12 cellular contexts compared by ENCODE assay signal in genomic region chr10:29657719-29658274, GRCh38. TPM values are rescaled to one million over a fixed set of nuclear protein-coding genes. Genes with fewer than 3 reads are reported as not detected.
DNase-seq lines count a peak whose midpoint lies in the region; ATAC-seq and TF ChIP-seq lines count a peak whose summit lies in the region.
"Had no signal": no experiment of that assay in that cellular context is flagged by ENCODE, and none has a peak within 500 bp of the region (broad histone marks: within the 10 kb centered on the region; RNA-seq: fewer than 3 reads in every experiment).

No MANE protein-coding gene starts in this region.

- peaks cover 3 to 53% of the 10 kb centered on the region in 2 experiments for H3K36me3 ChIP-seq in SK-N-SH (replicated peaks in 1 of 2; ENCODE audit: control insufficient read depth in 1 of 2, insufficient read depth in 2 of 2, low read length in 1 of 2)
- H3K36me3 ChIP-seq in effector memory CD4-positive, alpha-beta T cell (ENCODE audit: control insufficient read depth, insufficient read depth, low read length) = peaks cover 5% of the 10 kb centered on the region
- no peaks in the 10 kb centered on the region for H3K36me3 ChIP-seq in smooth muscle cell (ENCODE audit: low read depth)

- H3K4me2 ChIP-seq in SK-N-SH (0 out of 2 replicates have a peak overlapping the region, but pooled peaks have one; percentile 45), smooth muscle cell (peak overlapping the region; percentile 51)

- no peaks in the 10 kb centered on the region; the same call in 1 of the 2 replicates for H4K20me1 ChIP-seq in SK-N-SH (ENCODE audit: insufficient read depth)
- H4K20me1 ChIP-seq in smooth muscle cell (ENCODE audit: low read depth) = no peaks in the 10 kb centered on the region

- DNase-seq in SK-N-SH = no peak
- peak; percentile 36 for DNase-seq in NCI-H774 (lab: John Stamatoyannopoulos, UW)
- peak in 2 of 3 donors; percentile 19 to 26 for DNase-seq in effector memory CD4-positive, alpha-beta T cell
- no peak for DNase-seq in smooth muscle cell (lab: John Stamatoyannopoulos, UW; ENCODE audit: unreplicated experiment)
- no peak for DNase-seq in activated CD4-positive, alpha-beta T cell treated with anti-CD3 and anti-CD28 coated beads, Interleukin-2, amount 50 U/mL, for 1 hour
- DNase-seq: heart right ventricle, mammary epithelial cell, Peyer's patch had no signal

- H3F3A ChIP-seq in SK-N-SH (replicated peaks; ENCODE audit: insufficient read depth) = peaks cover 28% of the 10 kb centered on the region
- peaks cover 26% of the 10 kb centered on the region for H3F3A ChIP-seq in smooth muscle cell (ENCODE audit: low read depth)

- TF ChIP-seq EP300 in SK-N-SH (IDR thresholded peaks at IDR 0.05; ENCODE audit: borderline replicate concordance in 1 of 2, low read depth in 1 of 2, low read length in 1 of 2) = no peak

- CTCF ChIA-PET in SK-N-SH (lab: Yijun Ruan, JAX) = interaction anchor here (1.1 to 1.7 kb wide), 2 partner anchors 11 to 79 kb away, joined by 4 to 5 read pairs; no protein-coding TSS in a partner anchor

- H3K27me3 ChIP-seq in SK-N-SH (ENCODE audit: insufficient read depth) = no peaks in the 10 kb centered on the region
- H3K27me3 ChIP-seq in effector memory CD4-positive, alpha-beta T cell (replicated peaks; ENCODE audit: control insufficient read depth, insufficient read depth, low read length, poor library complexity, severe bottlenecking) = no peaks in the 10 kb centered on the region
- H3K27me3 ChIP-seq in smooth muscle cell (ENCODE audit: low read depth) = no peaks in the 10 kb centered on the region
- H3K27me3 ChIP-seq: heart right ventricle, Peyer's patch had no signal

- H2AFZ ChIP-seq in SK-N-SH (ENCODE audit: low read depth) = no peak overlapping the region
- no peak overlapping the region for H2AFZ ChIP-seq in smooth muscle cell (ENCODE audit: low read depth)

- H3K9ac ChIP-seq in SK-N-SH = no peak overlapping the region
- peak overlapping the region; percentile 56 for H3K9ac ChIP-seq in smooth muscle cell (ENCODE audit: low read depth)

- H3K79me2 ChIP-seq in SK-N-SH (ENCODE audit: insufficient read depth) (peaks cover 56% of the 10 kb centered on the region), smooth muscle cell (ENCODE audit: low read depth) (peaks cover 7% of the 10 kb centered on the region)

- no peak for TF ChIP-seq CTCF in SK-N-SH (IDR thresholded peaks at IDR 0.05)
- no peak for TF ChIP-seq CTCF in smooth muscle cell (IDR thresholded peaks at IDR 0.05; ENCODE audit: borderline replicate concordance, insufficient read depth, poor library complexity, severe bottlenecking)

- H3K9me3 ChIP-seq in SK-N-SH (peaks cover 8% of the 10 kb centered on the region; the same call in 1 of the 2 replicates), smooth muscle cell (replicated peaks; ENCODE audit: low read depth) (no peaks in the 10 kb centered on the region)
- H3K9me3 ChIP-seq in effector memory CD4-positive, alpha-beta T cell (ENCODE audit: control insufficient read depth, low read length) = no peaks in the 10 kb centered on the region

- ATAC-seq in SK-N-SH treated with all-trans-retinoic acid at 6 μM for 48 hours = no peak
- no peak for ATAC-seq in HG03095 (IDR thresholded peaks at IDR 0.05; ENCODE audit: unreplicated experiment)
- ATAC-seq in GM18858 (IDR thresholded peaks at IDR 0.05; ENCODE audit: unreplicated experiment) = no peak
- ATAC-seq: heart right ventricle, sciatic nerve had no signal

- H3K4me3 ChIP-seq in SK-N-SH (ENCODE audit: low read depth in 2 of 2, low read length in 1 of 2) = no peak overlapping the region
- H3K4me3 ChIP-seq in effector memory CD4-positive, alpha-beta T cell (ENCODE audit: insufficient read depth, low read depth, low read length, poor library complexity, severe bottlenecking) = no peak overlapping the region
- H3K4me3 ChIP-seq in smooth muscle cell = no peak overlapping the region
- H3K4me3 ChIP-seq: heart right ventricle, Peyer's patch had no signal

- no peaks in the 10 kb centered on the region for H3K9me2 ChIP-seq in SK-N-SH

- POLR2A ChIA-PET in SK-N-SH (lab: Yijun Ruan, JAX) = no interaction called here

- no peak for TF ChIP-seq RAD21 in SK-N-SH (IDR thresholded peaks at IDR 0.05; ENCODE audit: low read length)

- H3K4me1 ChIP-seq in SK-N-SH (ENCODE audit: control insufficient read depth in 1 of 2, insufficient read depth in 2 of 2, low read depth in 1 of 2, low read length in 1 of 2) (peaks cover 2 to 37% of the 10 kb centered on the region in 2 experiments; a peak in 3 of 4 replicates), smooth muscle cell (ENCODE audit: low read depth) (peaks cover 8% of the 10 kb centered on the region)
- peaks cover 16% of the 10 kb centered on the region for H3K4me1 ChIP-seq in effector memory CD4-positive, alpha-beta T cell (ENCODE audit: control insufficient read depth, insufficient read depth, low read length, poor library complexity, severe bottlenecking)

- WGBS in SK-N-SH (ENCODE audit: low lambda C conversion rate) = 77% methylated on average over 9 of the region's 9 CpGs
- 40% methylated on average over 9 of the region's 9 CpGs for WGBS in smooth muscle cell (ENCODE audit: low lambda C conversion rate)

- H3K27ac ChIP-seq in SK-N-SH (ENCODE audit: low read depth in 2 of 2, low read length in 1 of 2) (peak overlapping the region; percentile 56 to 99; a peak in 3 of 4 replicates), smooth muscle cell (ENCODE audit: low read depth) (peak overlapping the region; percentile 92)
- H3K27ac ChIP-seq in effector memory CD4-positive, alpha-beta T cell (ENCODE audit: insufficient read depth, low read length, poor library complexity, severe bottlenecking) = no peak overlapping the region

TF ChIP-seq in SK-N-SH, 30 proteins besides CTCF, POLR2A, EP300 and RAD21:
- TF ChIP-seq TAF1 (IDR thresholded peaks at IDR 0.05; ENCODE audit: borderline replicate concordance, low read depth, low read length) (no peak), TEAD4 (IDR thresholded peaks at IDR 0.05; ENCODE audit: borderline replicate concordance, insufficient read depth) (no peak)

TF ChIP-seq in SK-N-SH treated with all-trans-retinoic acid at 6 μM for 48 hours, 23 proteins besides CTCF, POLR2A, EP300 and RAD21:
- TF ChIP-seq GLIS3 (CRISPR knock-in tag; IDR thresholded peaks at IDR 0.05) (no peak), CSRNP3 (CRISPR knock-in tag; IDR thresholded peaks at IDR 0.05) (no peak), ZNF565 (CRISPR knock-in tag; conservative IDR thresholded peaks at IDR 0.05; ENCODE audit: low read depth) (no peak), RARB (CRISPR knock-in tag; IDR thresholded peaks at IDR 0.05) (no peak), TCF4 (CRISPR knock-in tag; IDR thresholded peaks at IDR 0.05; ENCODE audit: borderline replicate concordance) (no peak), OSR1 (CRISPR knock-in tag; IDR thresholded peaks at IDR 0.05) (no peak), ISL1 (CRISPR knock-in tag; IDR thresholded peaks at IDR 0.05) (no peak), PPARA (CRISPR knock-in tag; IDR thresholded peaks at IDR 0.05; ENCODE audit: borderline replicate concordance) (no peak), TSHZ2 (CRISPR knock-in tag; IDR thresholded peaks at IDR 0.05) (no peak), ZNF8 (CRISPR knock-in tag; IDR thresholded peaks at IDR 0.05) (no peak)
TF ChIP-seq in SK-N-SH treated with all-trans-retinoic acid at 6 μM for 48 hours: peak in this region for 0.

RNA-seq across cellular contexts. Expression of gene SVIL, which starts 23.0 kb away (rescaled TPM):
- 47.5 and 48.7 TPM in 2 replicates for polyA plus RNA-seq in SK-N-SH (2012; rRNA removed)
- polyA plus RNA-seq in SK-N-SH (2012; cell fraction: cytosol; rRNA removed) = 30.8 and 31.9 TPM in 2 replicates
- polyA plus RNA-seq in SK-N-SH (2012; cell fraction: nucleus; rRNA removed) = 94.2 and 132 TPM in 2 replicates
- 28.5 and 32.5 TPM in 2 replicates for total RNA-seq in smooth muscle cell
- 33.0 and 59.4 TPM in 2 replicates for polyA plus RNA-seq in smooth muscle cell

Comparison
In these comparisons a context has a peak if more than half of its experiments do, and no peak if none do; other contexts are left out.
1. DNase-seq: peak in NCI-H774 (single experiment) and effector memory CD4-positive, alpha-beta T cell (2 of 3); none in SK-N-SH (single experiment), smooth muscle cell (single experiment) and activated CD4-positive, alpha-beta T cell treated with anti-CD3 and anti-CD28 coated beads, Interleukin-2, amount 50 U/mL, for 1 hour (single experiment).